In genomic region chr6:130996635-130997034, GRCh38 we compare ENCODE assay signal across 15 cellular contexts.
"Had no signal": no experiment of that assay in that cellular context is flagged by ENCODE, and none has a peak within 500 bp of the region (broad histone marks: within the 10 kb centered on the region; RNA-seq: fewer than 3 reads in every experiment).

No MANE protein-coding gene starts in this region.

- H3K9me3 Mint-ChIP-seq: activated naive CD4-positive, alpha-beta T cell treated with anti-CD3 and anti-CD28 coated beads, Interleukin-2, amount 50 U/mL, for 24 hours; natural killer cell treated with Interleukin-12 subunit alpha and Interleukin-12 subunit beta and Interleukin-15 and Interleukin-18, amount 100 ng/mL, for 72 hours; stimulated activated effector memory CD8-positive, alpha-beta T cell treated with anti-CD3 and anti-CD28 coated beads, Interleukin-12 subunit alpha, Interleukin-12 subunit beta, amount 100 ng/mL, for 72 hours; T-helper 2 cell treated with Interferon-gamma antibody and Interleukin-4, amounts not matched to agents 5 μg/mL and 100 μg/mL, for 36 hours had no signal

- FAIRE-seq: pancreas, small intestine had no signal

- H3K36me3 ChIP-seq: esophagus muscularis mucosa, pancreas, thyroid gland had no signal

- H3K4me3 ChIP-seq: body of pancreas, esophagus muscularis mucosa, pancreas, thyroid gland had no signal

- DNase-seq: activated CD4-positive, alpha-beta T cell treated with anti-CD3 and anti-CD28 coated beads, Interleukin-2, amount 50 U/mL, for 4 hours; activated CD4-positive, CD25-positive, alpha-beta regulatory T cell treated with anti-CD3 and anti-CD28 coated beads, Interleukin-2, amount 50 U/mL, for 72 hours; activated T-cell treated with anti-CD3 and anti-CD28 coated beads, Interleukin-2, amount 50 U/mL, for 1 hour; body of pancreas; head of caudate nucleus; left colon; mammary epithelial cell; pancreas; small intestine; thyroid gland had no signal

- H3K4me3 Mint-ChIP-seq: activated naive CD4-positive, alpha-beta T cell treated with anti-CD3 and anti-CD28 coated beads, Interleukin-2, amount 50 U/mL, for 24 hours; natural killer cell treated with Interleukin-12 subunit alpha and Interleukin-12 subunit beta and Interleukin-15 and Interleukin-18, amount 100 ng/mL, for 72 hours; stimulated activated effector memory CD8-positive, alpha-beta T cell treated with anti-CD3 and anti-CD28 coated beads, Interleukin-12 subunit alpha, Interleukin-12 subunit beta, amount 100 ng/mL, for 72 hours; T-helper 2 cell treated with Interferon-gamma antibody and Interleukin-4, amounts not matched to agents 5 μg/mL and 100 μg/mL, for 36 hours had no signal

- H3K27ac ChIP-seq: body of pancreas, esophagus muscularis mucosa, pancreas, thyroid gland had no signal

- H3K27me3 Mint-ChIP-seq: activated naive CD4-positive, alpha-beta T cell treated with anti-CD3 and anti-CD28 coated beads, Interleukin-2, amount 50 U/mL, for 24 hours had no signal

- H3K36me3 Mint-ChIP-seq: natural killer cell treated with Interleukin-12 subunit alpha and Interleukin-12 subunit beta and Interleukin-15 and Interleukin-18, amount 100 ng/mL, for 72 hours; stimulated activated effector memory CD8-positive, alpha-beta T cell treated with anti-CD3 and anti-CD28 coated beads, Interleukin-12 subunit alpha, Interleukin-12 subunit beta, amount 100 ng/mL, for 72 hours had no signal

- H3K4me1 Mint-ChIP-seq: activated naive CD4-positive, alpha-beta T cell treated with anti-CD3 and anti-CD28 coated beads, Interleukin-2, amount 50 U/mL, for 24 hours; stimulated activated effector memory CD8-positive, alpha-beta T cell treated with anti-CD3 and anti-CD28 coated beads, Interleukin-12 subunit alpha, Interleukin-12 subunit beta, amount 100 ng/mL, for 72 hours had no signal

- H3K27me3 ChIP-seq: body of pancreas, esophagus muscularis mucosa, pancreas, thyroid gland had no signal

- H3K27ac Mint-ChIP-seq: activated naive CD4-positive, alpha-beta T cell treated with anti-CD3 and anti-CD28 coated beads, Interleukin-2, amount 50 U/mL, for 24 hours; natural killer cell treated with Interleukin-12 subunit alpha and Interleukin-12 subunit beta and Interleukin-15 and Interleukin-18, amount 100 ng/mL, for 72 hours; stimulated activated effector memory CD8-positive, alpha-beta T cell treated with anti-CD3 and anti-CD28 coated beads, Interleukin-12 subunit alpha, Interleukin-12 subunit beta, amount 100 ng/mL, for 72 hours; T-helper 2 cell treated with Interferon-gamma antibody and Interleukin-4, amounts not matched to agents 5 μg/mL and 100 μg/mL, for 36 hours had no signal

- H3K9me3 ChIP-seq: body of pancreas, esophagus muscularis mucosa, pancreas, thyroid gland had no signal
